Comparison of ENCODE assay signal across 14 cellular contexts in the genomic region with DNA sequence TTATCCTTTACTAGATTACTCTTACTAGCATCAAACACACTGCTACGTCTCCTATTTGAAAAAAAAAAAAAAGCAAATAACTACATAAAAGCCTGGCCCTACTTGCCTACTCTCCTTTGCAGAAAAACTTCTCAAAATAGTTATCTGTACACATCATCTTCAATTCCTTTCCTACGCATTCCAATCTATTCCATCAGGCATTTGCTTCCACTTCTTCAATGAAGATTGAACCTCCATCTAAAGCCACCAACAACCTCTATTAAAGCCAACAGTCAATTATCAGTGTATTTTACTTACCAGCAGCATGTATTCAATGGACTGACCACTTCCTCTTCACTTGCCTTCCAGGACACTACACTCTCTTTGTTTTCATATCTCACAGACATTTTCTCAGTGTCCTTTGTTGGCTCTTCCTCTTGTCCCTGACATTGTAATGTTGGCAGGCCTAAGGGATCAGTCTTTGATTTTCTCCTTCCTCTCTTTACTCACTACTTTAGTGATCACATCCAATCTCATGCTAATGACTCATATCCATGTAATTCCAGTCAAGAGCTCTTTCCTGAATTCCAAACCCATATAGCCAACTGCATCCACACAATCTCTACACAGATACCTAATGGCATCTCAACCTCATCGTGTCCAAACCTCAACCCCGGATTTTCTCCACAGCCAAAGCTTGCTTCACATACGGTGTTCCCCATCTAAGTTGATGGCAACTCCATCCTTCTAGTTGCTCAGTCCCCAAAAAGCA.
DNase-seq lines count a peak whose midpoint lies in the region; ATAC-seq and TF ChIP-seq lines count a peak whose summit lies in the region.
"Had no signal": no experiment of that assay in that cellular context is flagged by ENCODE, and none has a peak within 500 bp of the region (broad histone marks: within the 10 kb centered on the region; RNA-seq: fewer than 3 reads in every experiment).

No MANE protein-coding gene starts in this region.

- no peaks in the 10 kb centered on the region for H3K79me2 ChIP-seq in GM23248 (ENCODE audit: insufficient read depth)

- H3K4me1 ChIP-seq in GM23248 (ENCODE audit: insufficient read depth), result no peaks in the 10 kb centered on the region
- peaks cover 13% of the 10 kb centered on the region for H3K4me1 ChIP-seq in SJCRH30

- H3K4me3 ChIP-seq in GM23248 (no peak overlapping the region), SJCRH30 (no peak overlapping the region), fibroblast of pulmonary artery (replicated peaks; ENCODE audit: low read depth, low read length) (no peak overlapping the region), skeletal muscle cell (ENCODE audit: low read depth, low read length) (no peak overlapping the region)

- in situ Hi-C loops in GM23248 (cut with MboI), result no loop called here

- H3K4me2 ChIP-seq in GM23248 (ENCODE audit: unreplicated experiment), result no peak overlapping the region

- ATAC-seq in GM19324 (IDR thresholded peaks at IDR 0.05; ENCODE audit: low FRiP score, unreplicated experiment), result no peak
- ATAC-seq: left colon, natural killer cell had no signal

- no peaks in the 10 kb centered on the region for H3K9me2 ChIP-seq in GM23248 (ENCODE audit: insufficient read depth)

- no peak for TF ChIP-seq CTCF in fibroblast of pulmonary artery (IDR thresholded peaks at IDR 0.05; ENCODE audit: low read length, missing control alignments)

- H3K9ac ChIP-seq in GM23248, result no peak overlapping the region

- H3K27me3 ChIP-seq in GM23248 (replicated peaks; ENCODE audit: insufficient read depth) (no peaks in the 10 kb centered on the region), SJCRH30 (no peaks in the 10 kb centered on the region)

- H3K9me3 ChIP-seq in GM23248 (ENCODE audit: low read depth) (no peaks in the 10 kb centered on the region), SJCRH30 (replicated peaks) (no peaks in the 10 kb centered on the region; the same call in 1 of the 2 replicates)

- DNase-seq in GM23248, result peak; percentile 28
- peak; percentile 22 to 24 for DNase-seq in SJCRH30
- peak; percentile 11 for DNase-seq in fibroblast of pulmonary artery (ENCODE audit: low read depth)
- DNase-seq in skeletal muscle cell (ENCODE audit: low read depth), result peak; percentile 3
- DNase-seq in NCI-H1694 (lab: John Stamatoyannopoulos, UW), result no peak
- no peak for DNase-seq in NCI-H2171 treated with DMSO at 0.1 percent for 48 hours (lab: John Stamatoyannopoulos, UW)
- DNase-seq: amygdala; CD4-positive, alpha-beta T cell; left colon; natural killer cell; NCI-H1092; RPMI8226; T-helper 2 cell had no signal

- H3F3A ChIP-seq in GM23248 (ENCODE audit: insufficient read depth), result no peaks in the 10 kb centered on the region

- H3K36me3 ChIP-seq in GM23248 (ENCODE audit: low read depth), result no peaks in the 10 kb centered on the region
- H3K36me3 ChIP-seq in SJCRH30, result no peaks in the 10 kb centered on the region

- H3K27ac ChIP-seq in GM23248 (no peak overlapping the region), SJCRH30 (peak overlapping the region; percentile 48)

- H2AFZ ChIP-seq in GM23248, result no peak overlapping the region

- 67 to 78% methylated on average over 5 of the region's 5 CpGs for WGBS in GM23248 (ENCODE audit: low coverage in 1 of 2, low lambda C conversion rate in 2 of 2, missing lambda C conversion rate in 2 of 2), 2 experiments

- no peaks in the 10 kb centered on the region for H4K20me1 ChIP-seq in GM23248 (ENCODE audit: insufficient read depth)

Comparison
In these comparisons a context has a peak if more than half of its experiments do, and no peak if none do; other contexts are left out.
1. DNase-seq: peak in GM23248 (single experiment), SJCRH30 (2 of 2), fibroblast of pulmonary artery (single experiment) and skeletal muscle cell (single experiment); none in NCI-H1694 (single experiment) and NCI-H2171 treated with DMSO at 0.1 percent for 48 hours (single experiment).